ENCODE assay signal across 21 cellular contexts in genomic region chr16:11038305-11038704, GRCh38.
"Had no signal": no experiment of that assay in that cellular context is flagged by ENCODE, and none has a peak within 500 bp of the region (broad histone marks: within the 10 kb centered on the region; RNA-seq: fewer than 3 reads in every experiment).

No MANE protein-coding gene starts in this region.

- H3K27me3 Mint-ChIP-seq: activated B cell treated with CpG ODN at 0.5 μM for 24 hours; activated CD4-positive, alpha-beta memory T cell treated with anti-CD3 and anti-CD28 coated beads for 36 hours; activated CD4-positive, alpha-beta T cell treated with anti-CD3 and anti-CD28 coated beads for 36 hours; activated CD8-positive, alpha-beta memory T cell treated with anti-CD3 and anti-CD28 coated beads, Interleukin-2, amount 10 ng/mL, durations not matched to agents 7 days and 5 days; activated naive CD8-positive, alpha-beta T cell; activated T-cell treated with anti-CD3 and anti-CD28 coated beads, Interleukin-2, amount 50 U/mL, for 24 hours; activated T-helper 17 cell treated with anti-CD3 and anti-CD28 coated beads, Interleukin-2, amount 50 U/mL, for 72 hours; progenitor cell of endocrine pancreas; T-helper 17 cell had no signal

- H3K4me1 Mint-ChIP-seq: activated B cell treated with CpG ODN at 0.5 μM for 24 hours; activated CD4-positive, alpha-beta T cell treated with anti-CD3 and anti-CD28 coated beads for 36 hours had no signal

- H3K4me3 Mint-ChIP-seq: activated B cell treated with CpG ODN at 0.5 μM for 24 hours; activated CD4-positive, alpha-beta memory T cell treated with anti-CD3 and anti-CD28 coated beads for 36 hours; activated CD4-positive, alpha-beta T cell treated with anti-CD3 and anti-CD28 coated beads for 36 hours; activated CD8-positive, alpha-beta memory T cell treated with anti-CD3 and anti-CD28 coated beads, Interleukin-2, amount 10 ng/mL, durations not matched to agents 7 days and 5 days; activated naive CD8-positive, alpha-beta T cell; activated T-cell treated with anti-CD3 and anti-CD28 coated beads, Interleukin-2, amount 50 U/mL, for 24 hours; activated T-helper 17 cell treated with anti-CD3 and anti-CD28 coated beads, Interleukin-2, amount 50 U/mL, for 72 hours; natural killer cell; T-helper 17 cell had no signal

- DNase-seq: activated B cell treated with CpG ODN at 0.5 μM for 24 hours; activated CD4-positive, alpha-beta memory T cell treated with anti-CD3 and anti-CD28 coated beads for 36 hours; activated CD4-positive, alpha-beta T cell treated with anti-CD3 and anti-CD28 coated beads for 36 hours; activated CD8-positive, alpha-beta memory T cell treated with anti-CD3 and anti-CD28 coated beads, Interleukin-2, amount 10 ng/mL, durations not matched to agents 7 days and 5 days; adrenal gland; brain microvascular endothelial cell; central memory CD4-positive, alpha-beta T cell; effector memory CD4-positive, alpha-beta T cell; gastrocnemius medialis; hippocampal formation; natural killer cell; stimulated activated CD4-positive, alpha-beta T cell treated with anti-CD3 and anti-CD28 coated beads, Interleukin-2, amount 100 ng/mL, for 48 hours; stimulated activated CD8-positive, alpha-beta memory T cell treated with anti-CD3 and anti-CD28 coated beads, Interleukin-4, amount 100 ng/mL, for 48 hours; stimulated activated naive CD4-positive, alpha-beta T cell treated with Interleukin-2 at 50 U/mL for 16 hours; T-helper 17 cell had no signal

- ATAC-seq: activated CD4-positive, alpha-beta T cell treated with anti-CD3 and anti-CD28 coated beads for 36 hours; activated CD8-positive, alpha-beta memory T cell treated with anti-CD3 and anti-CD28 coated beads, Interleukin-2, amount 10 ng/mL, durations not matched to agents 7 days and 5 days; activated T-helper 17 cell treated with anti-CD3 and anti-CD28 coated beads, Interleukin-2, amount 50 U/mL, for 72 hours; gastrocnemius medialis; natural killer cell; T-helper 17 cell had no signal

- H3K9me3 Mint-ChIP-seq: activated B cell treated with CpG ODN at 0.5 μM for 24 hours; activated CD4-positive, alpha-beta memory T cell treated with anti-CD3 and anti-CD28 coated beads for 36 hours; activated T-cell treated with anti-CD3 and anti-CD28 coated beads, Interleukin-2, amount 50 U/mL, for 24 hours; activated T-helper 17 cell treated with anti-CD3 and anti-CD28 coated beads, Interleukin-2, amount 50 U/mL, for 72 hours; natural killer cell had no signal

- H3K27ac Mint-ChIP-seq: activated CD4-positive, alpha-beta memory T cell treated with anti-CD3 and anti-CD28 coated beads for 36 hours; activated CD4-positive, alpha-beta T cell treated with anti-CD3 and anti-CD28 coated beads for 36 hours; activated CD8-positive, alpha-beta memory T cell treated with anti-CD3 and anti-CD28 coated beads, Interleukin-2, amount 10 ng/mL, durations not matched to agents 7 days and 5 days; activated naive CD8-positive, alpha-beta T cell; activated T-helper 17 cell treated with anti-CD3 and anti-CD28 coated beads, Interleukin-2, amount 50 U/mL, for 72 hours; natural killer cell; progenitor cell of endocrine pancreas; T-helper 17 cell had no signal

- H3K27me3 ChIP-seq: adrenal gland, ascending aorta, brain microvascular endothelial cell, gastrocnemius medialis had no signal

- H3K36me3 Mint-ChIP-seq: natural killer cell had no signal

- H3K4me1 ChIP-seq: ascending aorta had no signal

- H3K27ac ChIP-seq: adrenal gland, ascending aorta, brain microvascular endothelial cell, gastrocnemius medialis, thoracic aorta had no signal
